2 cellular contexts compared by ENCODE assay signal in the genomic region with DNA sequence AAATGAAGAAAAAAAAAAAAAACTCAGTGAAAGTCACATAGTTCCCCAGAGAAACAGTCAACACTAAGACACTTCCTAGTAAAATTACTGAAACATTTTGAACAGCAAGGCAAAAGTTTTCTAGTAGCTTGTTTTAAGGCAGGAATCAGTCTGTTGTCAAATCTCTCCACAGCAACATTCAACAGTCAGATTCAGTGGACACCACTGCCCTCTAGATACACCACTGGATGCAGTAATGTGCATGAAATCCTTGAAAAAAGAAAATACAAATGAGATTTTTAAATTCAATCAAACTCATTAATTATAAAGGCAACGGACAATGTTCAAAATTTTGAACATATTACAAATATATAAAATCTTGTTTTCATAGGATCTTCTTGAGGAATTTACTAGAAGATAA.
TF ChIP-seq lines count a peak whose summit lies in the region.

No MANE protein-coding gene starts in this region.

TF ChIP-seq in A549, 52 proteins besides CTCF, POLR2A, EP300 and RAD21:
- TF ChIP-seq, protein P1, sequence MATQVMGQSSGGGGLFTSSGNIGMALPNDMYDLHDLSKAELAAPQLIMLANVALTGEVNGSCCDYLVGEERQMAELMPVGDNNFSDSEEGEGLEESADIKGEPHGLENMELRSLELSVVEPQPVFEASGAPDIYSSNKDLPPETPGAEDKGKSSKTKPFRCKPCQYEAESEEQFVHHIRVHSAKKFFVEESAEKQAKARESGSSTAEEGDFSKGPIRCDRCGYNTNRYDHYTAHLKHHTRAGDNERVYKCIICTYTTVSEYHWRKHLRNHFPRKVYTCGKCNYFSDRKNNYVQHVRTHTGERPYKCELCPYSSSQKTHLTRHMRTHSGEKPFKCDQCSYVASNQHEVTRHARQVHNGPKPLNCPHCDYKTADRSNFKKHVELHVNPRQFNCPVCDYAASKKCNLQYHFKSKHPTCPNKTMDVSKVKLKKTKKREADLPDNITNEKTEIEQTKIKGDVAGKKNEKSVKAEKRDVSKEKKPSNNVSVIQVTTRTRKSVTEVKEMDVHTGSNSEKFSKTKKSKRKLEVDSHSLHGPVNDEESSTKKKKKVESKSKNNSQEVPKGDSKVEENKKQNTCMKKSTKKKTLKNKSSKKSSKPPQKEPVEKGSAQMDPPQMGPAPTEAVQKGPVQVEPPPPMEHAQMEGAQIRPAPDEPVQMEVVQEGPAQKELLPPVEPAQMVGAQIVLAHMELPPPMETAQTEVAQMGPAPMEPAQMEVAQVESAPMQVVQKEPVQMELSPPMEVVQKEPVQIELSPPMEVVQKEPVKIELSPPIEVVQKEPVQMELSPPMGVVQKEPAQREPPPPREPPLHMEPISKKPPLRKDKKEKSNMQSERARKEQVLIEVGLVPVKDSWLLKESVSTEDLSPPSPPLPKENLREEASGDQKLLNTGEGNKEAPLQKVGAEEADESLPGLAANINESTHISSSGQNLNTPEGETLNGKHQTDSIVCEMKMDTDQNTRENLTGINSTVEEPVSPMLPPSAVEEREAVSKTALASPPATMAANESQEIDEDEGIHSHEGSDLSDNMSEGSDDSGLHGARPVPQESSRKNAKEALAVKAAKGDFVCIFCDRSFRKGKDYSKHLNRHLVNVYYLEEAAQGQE (IDR thresholded peaks at IDR 0.05), result no peak
- TF ChIP-seq, protein P2, sequence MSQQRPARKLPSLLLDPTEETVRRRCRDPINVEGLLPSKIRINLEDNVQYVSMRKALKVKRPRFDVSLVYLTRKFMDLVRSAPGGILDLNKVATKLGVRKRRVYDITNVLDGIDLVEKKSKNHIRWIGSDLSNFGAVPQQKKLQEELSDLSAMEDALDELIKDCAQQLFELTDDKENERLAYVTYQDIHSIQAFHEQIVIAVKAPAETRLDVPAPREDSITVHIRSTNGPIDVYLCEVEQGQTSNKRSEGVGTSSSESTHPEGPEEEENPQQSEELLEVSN (IDR thresholded peaks at IDR 0.05; ENCODE audit: borderline replicate concordance, low read depth), result no peak
- TF ChIP-seq SMC3 (IDR thresholded peaks at IDR 0.05), result no peak
- no peak for TF ChIP-seq KDM1A (IDR thresholded peaks at IDR 0.05; ENCODE audit: low read depth)
- TF ChIP-seq CBX2 (IDR thresholded peaks at IDR 0.05; ENCODE audit: borderline replicate concordance, low read depth), result no peak
- TF ChIP-seq, protein P3, sequence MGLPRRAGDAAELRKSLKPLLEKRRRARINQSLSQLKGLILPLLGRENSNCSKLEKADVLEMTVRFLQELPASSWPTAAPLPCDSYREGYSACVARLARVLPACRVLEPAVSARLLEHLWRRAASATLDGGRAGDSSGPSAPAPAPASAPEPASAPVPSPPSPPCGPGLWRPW (IDR thresholded peaks at IDR 0.05), result no peak
- TF ChIP-seq, protein P4, sequence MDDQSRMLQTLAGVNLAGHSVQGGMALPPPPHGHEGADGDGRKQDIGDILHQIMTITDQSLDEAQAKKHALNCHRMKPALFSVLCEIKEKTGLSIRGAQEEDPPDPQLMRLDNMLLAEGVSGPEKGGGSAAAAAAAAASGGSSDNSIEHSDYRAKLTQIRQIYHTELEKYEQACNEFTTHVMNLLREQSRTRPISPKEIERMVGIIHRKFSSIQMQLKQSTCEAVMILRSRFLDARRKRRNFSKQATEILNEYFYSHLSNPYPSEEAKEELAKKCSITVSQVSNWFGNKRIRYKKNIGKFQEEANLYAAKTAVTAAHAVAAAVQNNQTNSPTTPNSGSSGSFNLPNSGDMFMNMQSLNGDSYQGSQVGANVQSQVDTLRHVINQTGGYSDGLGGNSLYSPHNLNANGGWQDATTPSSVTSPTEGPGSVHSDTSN (IDR thresholded peaks at IDR 0.05), result no peak
- TF ChIP-seq JUN (IDR thresholded peaks at IDR 0.05), result no peak

TF ChIP-seq in endothelial cell of umbilical vein, 7 proteins besides CTCF, POLR2A, EP300 and RAD21 (continued from another document):
- TF ChIP-seq EZH2 (IDR thresholded peaks at IDR 0.05; ENCODE audit: borderline replicate concordance, low read depth, low read length, severe bottlenecking) (no peak), GATA2 (IDR thresholded peaks at IDR 0.05; ENCODE audit: insufficient read depth, insufficient read length, low read depth, low read length) (no peak)
